8 cellular contexts compared by ENCODE assay signal in the genomic region with DNA sequence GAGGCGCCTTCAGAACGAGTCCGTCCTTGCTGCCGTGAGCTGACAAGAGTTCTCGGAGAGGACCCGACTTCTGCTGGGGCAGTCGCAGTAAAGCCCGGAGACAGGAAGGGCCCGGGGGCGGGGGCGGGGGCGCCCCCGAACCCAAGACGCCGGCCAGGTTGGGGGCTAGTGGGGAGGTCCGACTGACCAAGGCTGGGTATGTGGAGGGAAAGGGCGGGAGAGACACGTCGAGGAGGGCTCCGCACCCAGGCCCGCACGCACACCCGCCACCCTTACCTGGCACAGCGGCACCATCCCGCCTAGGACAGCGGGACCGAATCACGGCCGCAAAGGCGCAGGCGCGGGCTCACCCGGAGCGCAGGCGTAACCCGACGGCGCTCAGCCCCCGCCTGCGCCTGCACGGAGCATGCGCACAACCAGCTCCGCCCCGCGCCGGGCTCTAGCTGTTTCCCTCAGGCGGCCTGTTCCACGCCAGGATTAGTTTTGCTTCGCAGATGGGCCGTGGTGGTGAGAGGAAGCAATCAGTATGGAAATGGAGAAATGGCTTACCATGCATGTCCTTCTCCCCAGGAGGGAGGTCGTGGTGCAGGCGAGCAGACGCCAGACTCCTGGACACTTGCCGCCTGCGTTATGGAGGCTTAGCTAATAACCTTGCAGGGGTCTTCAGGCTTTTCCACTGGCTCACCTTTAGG. TPM values are rescaled to one million over a fixed set of nuclear protein-coding genes. Genes with fewer than 3 reads are reported as not detected.
DNase-seq lines count a peak whose midpoint lies in the region; ATAC-seq and TF ChIP-seq lines count a peak whose summit lies in the region.

Gene MOCS2 (minus strand): TSS at position 322 of the 692 bp plus-strand sequence. CDS start 2,583 bp downstream, outside the sequence.

- H2AFZ ChIP-seq in parathyroid adenoma = peak within 1 kb of the TSS; percentile 96

- peaks cover 17% of the 10 kb centered on the region for H3K4me1 ChIP-seq in adipocyte (ENCODE audit: control insufficient read depth, insufficient read depth, low read length)
- peaks cover 4% of the 10 kb centered on the region for H3K4me1 ChIP-seq in cardiac muscle cell (ENCODE audit: low read depth)
- H3K4me1 ChIP-seq in parathyroid adenoma = peaks cover 5% of the 10 kb centered on the region
- peaks cover 0 to 33% (median 11%) of the 10 kb centered on the region in 4 donors for H3K4me1 ChIP-seq in tibial artery

- no peaks in the 10 kb centered on the region for H3K27me3 ChIP-seq in adipocyte (replicated peaks; ENCODE audit: control insufficient read depth, insufficient read depth, low read length)
- H3K27me3 ChIP-seq in cardiac muscle cell = no peaks in the 10 kb centered on the region
- H3K27me3 ChIP-seq in parathyroid adenoma (ENCODE audit: control insufficient read depth, insufficient read depth, low read length) = no peaks in the 10 kb centered on the region
- H3K27me3 ChIP-seq in tibial artery = no peaks in the 10 kb centered on the region

- H3K9me3 ChIP-seq in adipocyte (ENCODE audit: control insufficient read depth, low read length) = no peaks in the 10 kb centered on the region
- no peaks in the 10 kb centered on the region for H3K9me3 ChIP-seq in cardiac muscle cell (ENCODE audit: low read depth)
- H3K9me3 ChIP-seq in parathyroid adenoma (ENCODE audit: control insufficient read depth, low read length) = no peaks in the 10 kb centered on the region
- H3K9me3 ChIP-seq in tibial artery = no peaks in the 10 kb centered on the region

- H3K4me2 ChIP-seq in parathyroid adenoma (ENCODE audit: low read length) = peak within 1 kb of the TSS; percentile 90

- intact Hi-C loops in tibial artery (cut with DNase I; ENCODE audit: low total_unique reads) = no loop called here

- H3K27ac ChIP-seq in cardiac muscle cell (peak within 1 kb of the TSS; percentile 74), parathyroid adenoma (peak within 1 kb of the TSS; percentile 63), tibial artery (peak within 1 kb of the TSS; percentile 79 to 82)

- H3K4me3 ChIP-seq in adipocyte (ENCODE audit: low read length) (peak within 1 kb of the TSS; percentile 97), cardiac muscle cell (peak within 1 kb of the TSS; percentile 65), parathyroid adenoma (ENCODE audit: low read depth, low read length) (peak within 1 kb of the TSS; percentile 92), tibial artery (peak within 1 kb of the TSS; percentile 72 to 84)

- H3K36me3 ChIP-seq in adipocyte (ENCODE audit: control insufficient read depth, insufficient read depth, low read length, severe bottlenecking) (no peaks in the 10 kb centered on the region), cardiac muscle cell (no peaks in the 10 kb centered on the region), parathyroid adenoma (ENCODE audit: control insufficient read depth, insufficient read depth, low read length) (no peaks in the 10 kb centered on the region), tibial artery (peaks cover 0 to 7% (median 5%) of the 10 kb centered on the region in 3 donors)

- TF ChIP-seq CTCF in GM13976 (IDR thresholded peaks at IDR 0.05; ENCODE audit: borderline replicate concordance, control extremely low read depth, extremely low read depth, insufficient read depth, missing control alignments) (no peak), cardiac muscle cell (IDR thresholded peaks at IDR 0.05; ENCODE audit: low read depth, low read length) (no peak), parathyroid adenoma (IDR thresholded peaks at IDR 0.05) (no peak), tibial artery (IDR thresholded peaks at IDR 0.05) (no peak)

- peak; percentile 97 for DNase-seq in GM13976 (ENCODE audit: low spot score)
- DNase-seq in NCI-H1436 treated with DMSO at 0.1 percent for 48 hours (lab: John Stamatoyannopoulos, UW) = peak; percentile 25
- DNase-seq in T follicular helper cell (ENCODE audit: low read depth) = peak; percentile 85
- DNase-seq in adipocyte (ENCODE audit: low read depth) = peak; percentile 97
- DNase-seq in cardiac muscle cell (ENCODE audit: low read depth in 1 of 2, low spot score in 1 of 2) = peak; percentile 95
- DNase-seq in tibial artery = peak; percentile 87 to 93

- H3K79me2 ChIP-seq in parathyroid adenoma = peaks cover 5% of the 10 kb centered on the region

- in situ Hi-C loops in GM13976 (cut with MboI; ENCODE audit: low sequenced_read_pairs, unreplicated experiment) = no loop called here

- H3K9ac ChIP-seq in adipocyte (ENCODE audit: low read length) = peak within 1 kb of the TSS; percentile 95
- H3K9ac ChIP-seq in parathyroid adenoma = peak within 1 kb of the TSS; percentile 62

- peak; percentile 94 for ATAC-seq in HG02852 (IDR thresholded peaks at IDR 0.05; ENCODE audit: unreplicated experiment)

RNA-seq across cellular contexts. Expression of gene MOCS2, which starts in this region (rescaled TPM):
- total RNA-seq in cardiac muscle cell = 53.5 and 61.7 TPM in 2 replicates
- 79.3 and 113 TPM in 2 replicates for polyA plus RNA-seq in cardiac muscle cell

Comparison
In these comparisons a context has a peak if more than half of its experiments do, and no peak if none do; other contexts are left out.
1. Peak in every context shown above with its lines: DNase-seq, ATAC-seq, H3K4me3 ChIP-seq and H3K27ac ChIP-seq.
2. DNase-seq: peak in every context shown above with its lines; median percentile 97 in GM13976; 97 in adipocyte; 95 in cardiac muscle cell; 90 in tibial artery; 85 in T follicular helper cell; 25 in NCI-H1436 treated with DMSO at 0.1 percent for 48 hours.